In the genomic region with DNA sequence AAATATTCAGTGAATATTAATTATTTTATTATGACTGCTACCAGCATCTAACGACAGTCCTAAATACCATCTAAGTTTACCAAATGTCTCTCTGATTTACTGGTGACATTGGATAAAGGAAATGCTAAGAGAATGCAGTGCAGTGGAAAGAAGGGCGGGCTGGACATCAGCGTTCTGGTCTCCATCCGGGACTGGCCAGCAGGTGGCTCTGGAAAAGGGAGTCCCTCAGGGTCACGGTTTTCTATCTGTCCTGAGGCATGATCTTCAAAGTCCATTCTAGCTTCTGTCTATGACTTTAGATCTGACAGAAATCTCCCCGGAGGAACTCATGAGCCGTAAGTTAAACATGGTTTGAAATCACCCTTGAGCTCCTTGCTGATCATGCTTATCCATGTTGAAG, we compare ENCODE assay signal across 1 cellular context.
TF ChIP-seq lines count a peak whose summit lies in the region.

No MANE protein-coding gene starts in this region.

TF ChIP-seq in WTC11, 78 proteins besides CTCF, POLR2A, EP300 and RAD21 (continued from another document):
- no peak for TF ChIP-seq MYBL2 (CRISPR knock-in tag; IDR thresholded peaks at IDR 0.05)
- no peak for TF ChIP-seq ZNF232 (CRISPR knock-in tag; IDR thresholded peaks at IDR 0.05)
- TF ChIP-seq, protein P1, sequence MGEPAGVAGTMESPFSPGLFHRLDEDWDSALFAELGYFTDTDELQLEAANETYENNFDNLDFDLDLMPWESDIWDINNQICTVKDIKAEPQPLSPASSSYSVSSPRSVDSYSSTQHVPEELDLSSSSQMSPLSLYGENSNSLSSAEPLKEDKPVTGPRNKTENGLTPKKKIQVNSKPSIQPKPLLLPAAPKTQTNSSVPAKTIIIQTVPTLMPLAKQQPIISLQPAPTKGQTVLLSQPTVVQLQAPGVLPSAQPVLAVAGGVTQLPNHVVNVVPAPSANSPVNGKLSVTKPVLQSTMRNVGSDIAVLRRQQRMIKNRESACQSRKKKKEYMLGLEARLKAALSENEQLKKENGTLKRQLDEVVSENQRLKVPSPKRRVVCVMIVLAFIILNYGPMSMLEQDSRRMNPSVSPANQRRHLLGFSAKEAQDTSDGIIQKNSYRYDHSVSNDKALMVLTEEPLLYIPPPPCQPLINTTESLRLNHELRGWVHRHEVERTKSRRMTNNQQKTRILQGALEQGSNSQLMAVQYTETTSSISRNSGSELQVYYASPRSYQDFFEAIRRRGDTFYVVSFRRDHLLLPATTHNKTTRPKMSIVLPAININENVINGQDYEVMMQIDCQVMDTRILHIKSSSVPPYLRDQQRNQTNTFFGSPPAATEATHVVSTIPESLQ (CRISPR knock-in tag; IDR thresholded peaks at IDR 0.05): no peak
- no peak for TF ChIP-seq ZNF317 (CRISPR knock-in tag; IDR thresholded peaks at IDR 0.05; ENCODE audit: borderline replicate concordance, low read depth)
- no peak for TF ChIP-seq EMX1 (CRISPR knock-in tag; IDR thresholded peaks at IDR 0.05)
- no peak for TF ChIP-seq GABPB1 (CRISPR knock-in tag; IDR thresholded peaks at IDR 0.05)
